In the genomic region with DNA sequence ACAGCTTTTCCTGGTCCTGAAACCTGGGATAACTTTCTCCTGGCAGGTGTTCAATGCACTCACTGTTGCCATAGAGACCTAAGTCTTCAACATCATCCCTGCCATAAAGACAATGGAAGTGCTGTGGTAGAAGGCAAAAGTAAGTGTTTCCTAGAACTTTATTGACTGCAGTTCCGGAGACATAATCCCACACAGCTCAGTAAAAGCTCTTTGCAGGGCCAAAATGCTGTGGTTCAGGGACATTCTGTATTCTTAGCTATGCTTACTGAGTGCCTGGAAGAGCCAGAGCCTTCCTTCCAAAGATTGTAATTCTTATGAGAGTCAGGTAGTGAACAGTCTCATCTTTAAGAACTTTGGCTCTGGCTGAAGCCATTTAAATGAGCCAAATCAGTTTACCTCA, we compare ENCODE assay signal across 21 cellular contexts. TPM values are rescaled to one million over a fixed set of nuclear protein-coding genes. Genes with fewer than 3 reads are reported as not detected.
DNase-seq lines count a peak whose midpoint lies in the region; ATAC-seq lines count a peak whose summit lies in the region.
"Had no signal": no experiment of that assay in that cellular context is flagged by ENCODE, and none has a peak within 500 bp of the region (broad histone marks: within the 10 kb centered on the region; RNA-seq: fewer than 3 reads in every experiment).

No MANE protein-coding gene starts in this region.

- intact Hi-C loops in posterior cingulate gyrus (cut with DNase I): no loop called here

- peak; percentile 32 for DNase-seq in COR-L47 (lab: John Stamatoyannopoulos, UW)
- DNase-seq in Daoy (ENCODE audit: low read depth): peak; percentile 15
- DNase-seq in NCI-H2196 treated with DMSO at 0.1 percent for 48 hours (lab: John Stamatoyannopoulos, UW; ENCODE audit: unreplicated experiment): peak; percentile 24
- DNase-seq in medulla oblongata (ENCODE audit: extremely low spot score): peak; percentile 11
- no peak for DNase-seq in 8988T
- DNase-seq in posterior cingulate gyrus: no peak
- DNase-seq: activated CD4-positive, alpha-beta T cell treated with anti-CD3 and anti-CD28 coated beads, Interleukin-2, amount 50 U/mL, for 4 hours; activated naive CD4-positive, alpha-beta T cell treated with anti-CD3 and anti-CD28 coated beads, Interleukin-2, amount 10 ng/mL, durations not matched to agents 7 days and 5 days; activated T-cell treated with anti-CD3 and anti-CD28 coated beads for 4 hours; aorta; CD4-positive, CD25-positive, alpha-beta regulatory T cell; central memory CD4-positive, alpha-beta T cell; EL; KG1; MV-4-11; NCI-H446 treated with DMSO at 0.1 percent for 48 hours; stimulated activated CD4-positive, alpha-beta T cell treated with anti-CD3 and anti-CD28 coated beads, Interleukin-12 subunit alpha, Interleukin-12 subunit beta, amount 100 ng/mL, for 4 hours; substantia nigra had no signal

- no peak for ATAC-seq in GM19351 (IDR thresholded peaks at IDR 0.05; ENCODE audit: unreplicated experiment)
- ATAC-seq: Panc1 had no signal

RNA-seq across cellular contexts. Expression of gene WIPF3, which starts 5.3 kb away (rescaled TPM):
- not detected in 2 replicates for total RNA-seq in Daoy (2014; rRNA removed; shearing (Covaris generic))
- total RNA-seq: CD4-positive, CD25-positive, alpha-beta regulatory T cell; T-helper 2 cell treated with Interferon-gamma antibody and Interleukin-4, amounts not matched to agents 100 ng/mL and 5 ng/mL, for 36 hours had no signal

Comparison
In these comparisons a context has a peak if more than half of its experiments do, and no peak if none do; other contexts are left out.
1. DNase-seq: peak in COR-L47 (single experiment), Daoy (single experiment), NCI-H2196 treated with DMSO at 0.1 percent for 48 hours (single experiment) and medulla oblongata (single experiment); none in 8988T (single experiment) and posterior cingulate gyrus (0 of 10).